9 cellular contexts compared by ENCODE assay signal in the genomic region with DNA sequence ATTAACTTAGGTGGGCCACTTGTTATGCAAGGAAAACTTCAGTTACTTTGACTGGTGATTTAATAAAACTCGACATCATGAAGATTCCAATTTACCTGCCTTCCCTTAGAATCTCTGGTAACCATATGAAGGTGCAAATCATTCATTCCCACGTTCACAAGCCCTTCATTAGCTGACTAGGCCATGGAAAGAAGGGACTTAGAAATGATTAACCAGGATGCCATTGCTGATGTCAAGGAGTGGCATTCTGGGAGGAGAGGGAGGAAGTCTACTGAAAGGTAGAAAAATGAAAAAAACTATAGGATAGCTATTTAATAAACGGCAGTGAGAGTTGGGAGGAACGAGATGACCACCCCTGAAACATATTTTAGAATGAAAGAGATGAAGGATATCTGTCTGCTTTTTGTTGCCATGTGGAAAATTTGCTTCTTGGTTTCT. TPM values are rescaled to one million over a fixed set of nuclear protein-coding genes. Genes with fewer than 3 reads are reported as not detected.
DNase-seq lines count a peak whose midpoint lies in the region; ATAC-seq and TF ChIP-seq lines count a peak whose summit lies in the region.
"Had no signal": no experiment of that assay in that cellular context is flagged by ENCODE, and none has a peak within 500 bp of the region (broad histone marks: within the 10 kb centered on the region; RNA-seq: fewer than 3 reads in every experiment).

No MANE protein-coding gene starts in this region.

- H3K4me1 ChIP-seq in Caco-2 (peaks cover 25% of the 10 kb centered on the region), IMR-90 (ENCODE audit: control insufficient read depth, insufficient read depth, low read length) (0 out of 2 replicates have a peak, but pooled peaks cover 3% of the 10 kb centered on the region), adipocyte (ENCODE audit: control insufficient read depth, insufficient read depth, low read length) (peaks cover 12% of the 10 kb centered on the region)

- H3K27ac ChIP-seq in IMR-90 (ENCODE audit: insufficient read depth, low read length): no peak overlapping the region

- H3K4me3 ChIP-seq in Caco-2 (ENCODE audit: low read depth, low read length) (peak overlapping the region; percentile 57), IMR-90 (ENCODE audit: insufficient read depth, low read depth, low read length) (no peak overlapping the region), adipocyte (ENCODE audit: low read length) (peak overlapping the region; percentile 94)

- 100% methylated on average over 1 of the region's 4 CpGs; no CpG with 5 or more reads in 1 of the 2 experiments for WGBS in IMR-90 (ENCODE audit: extremely low coverage in 2 of 2, insufficient read length in 1 of 2), 2 experiments

- no peak overlapping the region for H3K18ac ChIP-seq in IMR-90 (ENCODE audit: low read depth, low read length)

- no peak for TF ChIP-seq POLR2A in IMR-90 (IDR thresholded peaks at IDR 0.05; ENCODE audit: low read depth, low read length)

- peak overlapping the region; percentile 79 for H3K23ac ChIP-seq in IMR-90 (ENCODE audit: low read depth, low read length)

- intact Hi-C loops in Caco-2 (cut with micrococcal nuclease; ENCODE audit: unreplicated experiment) (loop anchor here (5.0 to 10.0 kb wide), 3 partner anchors 302 to 799 kb away; no protein-coding TSS in a partner anchor), IMR-90 (cut with micrococcal nuclease) (no loop called here)

- no peak overlapping the region for H2AFZ ChIP-seq in IMR-90 (replicated peaks; ENCODE audit: low read length, poor library complexity)

- peaks cover 64% of the 10 kb centered on the region for H3K36me3 Mint-ChIP-seq in Caco-2 (ENCODE audit: insufficient read depth, unreplicated experiment)
- peaks cover 5 to 41% (median 22%) of the 10 kb centered on the region in 3 donors for H3K36me3 Mint-ChIP-seq in naive thymus-derived CD8-positive, alpha-beta T cell

- BruUV-seq in Caco-2 (replicated peaks; lab: Mats Ljungman, UMichigan): TSS peak; percentile 44
- BruUV-seq in IMR-90 (replicated peaks; lab: Mats Ljungman, UMichigan): no TSS peak

- H3K27ac Mint-ChIP-seq in Caco-2 (ENCODE audit: unreplicated experiment): peak overlapping the region; percentile 40
- peak overlapping the region in 9 of 10 donors; percentile 63 to 96 (median 87) for H3K27ac Mint-ChIP-seq in naive thymus-derived CD8-positive, alpha-beta T cell

- peaks cover 15 to 23% of the 10 kb centered on the region in 2 experiments for H3K79me1 ChIP-seq in IMR-90 (ENCODE audit: low read depth in 1 of 2, low read length in 2 of 2)

- dilution Hi-C loops in IMR-90 (cut with HindIII; ENCODE audit: low sequenced_read_pairs, unreplicated experiment): no loop called here

- H2BK20ac ChIP-seq in IMR-90 (ENCODE audit: low read depth, low read length): no peak overlapping the region; the same call in 1 of the 2 replicates

- no peak overlapping the region; the same call in 1 of the 2 replicates for H3K14ac ChIP-seq in IMR-90 (replicated peaks; ENCODE audit: low read depth, low read length)

- peak overlapping the region; percentile 37; the same call in 1 of the 2 replicates for H3K4me2 ChIP-seq in IMR-90 (ENCODE audit: low read depth, low read length)

- no peak for TF ChIP-seq RAD21 in IMR-90 (IDR thresholded peaks at IDR 0.05; ENCODE audit: low read length)

- no peak overlapping the region for H3K56ac ChIP-seq in IMR-90 (ENCODE audit: extremely low read depth, insufficient read depth, low read length)

- no peak overlapping the region for H3K4ac ChIP-seq in IMR-90 (ENCODE audit: low read depth, low read length)

- ATAC-seq in IMR-90 (ENCODE audit: low read depth) (no peak), GM19467 (IDR thresholded peaks at IDR 0.05; ENCODE audit: unreplicated experiment) (no peak), GM21447 (IDR thresholded peaks at IDR 0.05; ENCODE audit: unreplicated experiment) (no peak)
- ATAC-seq in naive thymus-derived CD8-positive, alpha-beta T cell: no peak
- ATAC-seq: foreskin keratinocyte had no signal

- peak overlapping the region; percentile 49 for H2AK5ac ChIP-seq in IMR-90 (ENCODE audit: low read depth, low read length)

- in situ Hi-C loops in IMR-90 (cut with MboI; ENCODE audit: low sequenced_read_pairs): no loop called here

- CTCF ChIA-PET in Caco-2 (lab: Charles Lee) (no interaction called here), IMR-90 (lab: Yijun Ruan, JAX) (no interaction called here)

- H2BK15ac ChIP-seq in IMR-90 (ENCODE audit: low read depth, low read length): 0 out of 3 replicates have a peak overlapping the region, but pooled peaks have one; percentile 71

- peak overlapping the region; percentile 87 for H3K4me3 Mint-ChIP-seq in Caco-2 (ENCODE audit: unreplicated experiment)
- H3K4me3 Mint-ChIP-seq in naive thymus-derived CD8-positive, alpha-beta T cell: peak overlapping the region; percentile 85 to 96 (median 95)

- no peak overlapping the region for H2BK120ac ChIP-seq in IMR-90 (ENCODE audit: low read depth, low read length)

- H4K8ac ChIP-seq in IMR-90 (ENCODE audit: low read depth in 2 of 2, low read length in 2 of 2): peak overlapping the region in 1 of 2 experiments; percentile 99; a peak in 1 of 4 replicates

- no peak for TF ChIP-seq CTCF in Caco-2 (IDR thresholded peaks at IDR 0.05; ENCODE audit: insufficient read depth in 1 of 2, low read depth in 1 of 2, low read length in 1 of 2, severe bottlenecking in 1 of 2, unreplicated experiment in 1 of 2)
- no peak for TF ChIP-seq CTCF in IMR-90 (conservative IDR thresholded peaks at IDR 0.05; ENCODE audit: low read depth, low read length)

- H3K4me1 Mint-ChIP-seq in Caco-2 (ENCODE audit: low read depth, unreplicated experiment): peaks cover 23% of the 10 kb centered on the region
- peaks cover 17 to 48% (median 41%) of the 10 kb centered on the region in 4 donors for H3K4me1 Mint-ChIP-seq in naive thymus-derived CD8-positive, alpha-beta T cell

- H3K9ac ChIP-seq in IMR-90 (ENCODE audit: low read depth, low read length): no peak overlapping the region
- H3K9ac ChIP-seq in adipocyte (ENCODE audit: low read length): no peak overlapping the region

- no peaks in the 10 kb centered on the region for H3K27me3 Mint-ChIP-seq in Caco-2 (ENCODE audit: insufficient read depth, unreplicated experiment)
- H3K27me3 Mint-ChIP-seq in naive thymus-derived CD8-positive, alpha-beta T cell: no peaks in the 10 kb centered on the region

- DNase-seq in Caco-2 (peak in 1 of 2 experiments; percentile 18), IMR-90 (no peak), adipocyte (ENCODE audit: low read depth) (no peak)
- DNase-seq in naive thymus-derived CD8-positive, alpha-beta T cell: no peak
- no peak for DNase-seq in stimulated activated CD4-positive, alpha-beta T cell treated with anti-CD3 and anti-CD28 coated beads, Interleukin-12 subunit alpha, Interleukin-12 subunit beta, amount 100 ng/mL, for 4 hours
- DNase-seq in effector CD8-positive, alpha-beta T cell (lab: John Stamatoyannopoulos, UW): no peak

- H3K9me1 ChIP-seq in IMR-90 (ENCODE audit: insufficient read depth, low read length): peaks cover 3% of the 10 kb centered on the region; the same call in 1 of the 2 replicates

- no peaks in the 10 kb centered on the region for H3K9me3 ChIP-seq in Caco-2
- H3K9me3 ChIP-seq in IMR-90 (ENCODE audit: control insufficient read depth, insufficient read depth, low read length): no peaks in the 10 kb centered on the region
- no peaks in the 10 kb centered on the region for H3K9me3 ChIP-seq in adipocyte (ENCODE audit: control insufficient read depth, low read length)

- peak overlapping the region; percentile 34 for H2BK5ac ChIP-seq in IMR-90 (ENCODE audit: low read depth, low read length, poor library complexity, severe bottlenecking)

- H4K5ac ChIP-seq in IMR-90 (ENCODE audit: low read depth, low read length): no peak overlapping the region

- POLR2A ChIA-PET in Caco-2 (lab: Charles Lee) (no interaction called here), IMR-90 (lab: Charles Lee; ENCODE audit: unreplicated experiment) (no interaction called here)
- POLR2A ChIA-PET in naive thymus-derived CD8-positive, alpha-beta T cell (lab: Charles Lee): no interaction called here

- H3K9me3 Mint-ChIP-seq in Caco-2 (ENCODE audit: unreplicated experiment): no peaks in the 10 kb centered on the region
- H3K9me3 Mint-ChIP-seq in naive thymus-derived CD8-positive, alpha-beta T cell: no peaks in the 10 kb centered on the region

- no peaks in the 10 kb centered on the region for H3K27me3 ChIP-seq in Caco-2 (replicated peaks; ENCODE audit: control insufficient read depth, insufficient read depth, low read length)
- no peaks in the 10 kb centered on the region for H3K27me3 ChIP-seq in IMR-90 (ENCODE audit: control insufficient read depth, insufficient read depth, low read length)
- no peaks in the 10 kb centered on the region for H3K27me3 ChIP-seq in adipocyte (replicated peaks; ENCODE audit: control insufficient read depth, insufficient read depth, low read length)
- H3K27me3 ChIP-seq: foreskin keratinocyte had no signal

- H4K91ac ChIP-seq in IMR-90 (ENCODE audit: insufficient read depth, low read depth, low read length): no peak overlapping the region

- peak overlapping the region; percentile 50 for H2AK9ac ChIP-seq in IMR-90 (replicated peaks; ENCODE audit: low read depth, low read length, poor library complexity)

- no peaks in the 10 kb centered on the region for H4K20me1 ChIP-seq in IMR-90 (ENCODE audit: insufficient read depth, low read length)

- no peaks in the 10 kb centered on the region for H3K36me3 ChIP-seq in Caco-2 (ENCODE audit: control insufficient read depth, insufficient read depth, low read length)
- peaks cover 4% of the 10 kb centered on the region for H3K36me3 ChIP-seq in IMR-90 (ENCODE audit: control insufficient read depth, insufficient read depth, low read length)
- peaks cover 7% of the 10 kb centered on the region for H3K36me3 ChIP-seq in adipocyte (ENCODE audit: control insufficient read depth, insufficient read depth, low read length, severe bottlenecking)

TF ChIP-seq in IMR-90, 13 proteins besides CTCF, POLR2A, EP300 and RAD21 (continues in another document):
- TF ChIP-seq MXI1 (IDR thresholded peaks at IDR 0.05; ENCODE audit: borderline replicate concordance, low read depth, low read length) (no peak), MAZ (IDR thresholded peaks at IDR 0.05; ENCODE audit: borderline replicate concordance, low read depth, low read length) (no peak), SMC3 (IDR thresholded peaks at IDR 0.05; ENCODE audit: low read depth, low read length) (no peak)

RNA-seq across cellular contexts. Expression of gene ATIC, which starts 1.4 kb away (rescaled TPM):
- total RNA-seq in Caco-2 (2022) (318 and 325 TPM in 2 replicates), IMR-90 (2012; rRNA removed) (29.4 and 30.5 TPM in 2 replicates)
- 96.8 and 101 TPM in 2 replicates for polyA plus RNA-seq in IMR-90 (2012; rRNA removed)
- polyA plus RNA-seq in IMR-90 (2012; cell fraction: cytosol; rRNA removed): 29.6 and 76.9 TPM in 2 replicates
- 20.5 and 94.2 TPM in 2 replicates for polyA plus RNA-seq in IMR-90 (2012; cell fraction: nucleus; rRNA removed; ENCODE audit: low replicate concordance)
- 100 to 1,000 TPM in 1 of 2 experiments, 10 to 100 TPM in 1; 94.7 to 102 TPM for total RNA-seq in naive thymus-derived CD8-positive, alpha-beta T cell
- polyA plus RNA-seq in naive thymus-derived CD8-positive, alpha-beta T cell: 100 to 1,000 TPM; 159 to 184 (median 184) TPM
